In the genomic region with DNA sequence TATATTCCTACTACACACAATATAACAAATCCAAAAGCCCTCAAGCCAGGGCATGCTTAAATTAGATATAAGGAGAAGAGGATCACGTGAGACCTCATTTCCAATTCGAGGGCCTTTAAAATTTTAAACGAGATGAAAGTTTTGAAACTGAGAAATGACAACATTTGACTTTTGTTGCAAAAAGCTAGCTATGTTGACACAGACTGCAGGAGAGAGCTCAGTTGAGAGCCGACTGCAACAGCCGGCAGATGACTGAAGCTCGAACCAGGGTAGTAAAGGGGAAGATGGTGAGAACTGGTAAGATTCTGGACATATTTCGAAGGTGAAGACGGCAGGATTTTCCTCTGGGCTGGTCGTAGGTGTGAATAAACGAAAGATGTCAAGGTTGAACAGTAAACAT, we compare ENCODE assay signal across 8 cellular contexts. TPM values are rescaled to one million over a fixed set of nuclear protein-coding genes. Genes with fewer than 3 reads are reported as not detected.
DNase-seq lines count a peak whose midpoint lies in the region; ATAC-seq and TF ChIP-seq lines count a peak whose summit lies in the region.

No MANE protein-coding gene starts in this region.

- H3K36me3 ChIP-seq in stomach: peaks cover 0 to 19% (median 17%) of the 10 kb centered on the region in 4 donors

- peak overlapping the region; percentile 99 for H3K27ac Mint-ChIP-seq in chondrocyte (ENCODE audit: unreplicated experiment)

- DNase-seq in ACHN: peak; percentile 11
- DNase-seq in GM13976 (ENCODE audit: low spot score): peak; percentile 40
- peak; percentile 24 for DNase-seq in RKO (ENCODE audit: low spot score)
- no peak for DNase-seq in chondrocyte (ENCODE audit: low spot score)
- DNase-seq in left lobe of liver (ENCODE audit: low spot score): no peak
- DNase-seq in stomach: no peak
- no peak for DNase-seq in T1000 (lab: John Stamatoyannopoulos, UW)

- H3K27me3 Mint-ChIP-seq in chondrocyte (ENCODE audit: low read depth): no peaks in the 10 kb centered on the region

- intact Hi-C loops in stomach (cut with DNase I; ENCODE audit: low total_unique reads): no loop called here

- H3K36me3 Mint-ChIP-seq in chondrocyte (ENCODE audit: low read depth): peaks cover 4% of the 10 kb centered on the region

- in situ Hi-C loops in ACHN (cut with HindIII; ENCODE audit: low pct_ligation_motif_present, low pct_unique_long_range_greater_than_20kb, low sequenced_read_pairs): no loop called here
- in situ Hi-C loops in GM13976 (cut with MboI; ENCODE audit: low sequenced_read_pairs, unreplicated experiment): no loop called here

- no peak for TF ChIP-seq EP300 in stomach (IDR thresholded peaks at IDR 0.05)

- TF ChIP-seq POLR2A in stomach (IDR thresholded peaks at IDR 0.05): no peak

- no peaks in the 10 kb centered on the region for H3K9me3 ChIP-seq in stomach

- H3K27me3 ChIP-seq in stomach: no peaks in the 10 kb centered on the region

- peak overlapping the region; percentile 56 to 87 (median 72) for H3K4me3 ChIP-seq in stomach

- H3K4me1 ChIP-seq in stomach: peaks cover 8 to 37% (median 27%) of the 10 kb centered on the region in 4 donors

- TF ChIP-seq CTCF in GM13976 (IDR thresholded peaks at IDR 0.05; ENCODE audit: borderline replicate concordance, control extremely low read depth, extremely low read depth, insufficient read depth, missing control alignments) (no peak), chondrocyte (IDR thresholded peaks at IDR 0.05) (no peak), stomach (IDR thresholded peaks at IDR 0.05) (no peak)

- ATAC-seq in left lobe of liver: peak; percentile 55
- ATAC-seq in HG03565 (IDR thresholded peaks at IDR 0.05; ENCODE audit: unreplicated experiment): no peak

- peaks cover 37% of the 10 kb centered on the region for H3K4me1 Mint-ChIP-seq in chondrocyte (ENCODE audit: low read depth)

- peak overlapping the region; percentile 82 for H3K4me3 Mint-ChIP-seq in chondrocyte (ENCODE audit: unreplicated experiment)

- WGBS in stomach, 5 donors: 1 to 4% (median 2%) methylated on average over 10 of the region's 10 CpGs

- H3K9me3 Mint-ChIP-seq in chondrocyte (ENCODE audit: low read depth): no peaks in the 10 kb centered on the region

- peak overlapping the region; percentile 88 to 95 (median 91) for H3K27ac ChIP-seq in stomach

RNA-seq across cellular contexts. Expression of gene PRMT9, which starts 0.8 kb away (rescaled TPM):
- 7.0 to 9.8 TPM (median 7.8 TPM) in 3 replicates for total RNA-seq in chondrocyte
- 4.6 TPM for total RNA-seq in left lobe of liver
- total RNA-seq in stomach: 10 to 100 TPM in 3 of 5 donors, 1 to 10 TPM in 2; 5.8 to 23.9 (median 15.9) TPM
- 1 to 10 TPM; 2.4 to 3.7 (median 2.4) TPM for polyA plus RNA-seq in stomach

RNA-seq across cellular contexts. Expression of gene ARHGAP10, which starts 48.7 kb away (rescaled TPM):
- 111 to 119 TPM (median 111 TPM) in 3 replicates for total RNA-seq in chondrocyte
- 8.0 TPM for total RNA-seq in left lobe of liver
- 100 to 1,000 TPM in 1 of 5 donors, 10 to 100 TPM in 4; 36.1 to 117 (median 51.9) TPM for total RNA-seq in stomach
- 10 to 100 TPM; 18.1 to 27.2 (median 22.0) TPM for polyA plus RNA-seq in stomach

Comparison
In these comparisons a context has a peak if more than half of its experiments do, and no peak if none do; other contexts are left out.
1. DNase-seq: peak in ACHN (single experiment), GM13976 (single experiment) and RKO (single experiment); none in chondrocyte (single experiment), left lobe of liver (single experiment), stomach (single experiment) and T1000 (single experiment).